ENCODE assay signal across 6 cellular contexts in the genomic region with DNA sequence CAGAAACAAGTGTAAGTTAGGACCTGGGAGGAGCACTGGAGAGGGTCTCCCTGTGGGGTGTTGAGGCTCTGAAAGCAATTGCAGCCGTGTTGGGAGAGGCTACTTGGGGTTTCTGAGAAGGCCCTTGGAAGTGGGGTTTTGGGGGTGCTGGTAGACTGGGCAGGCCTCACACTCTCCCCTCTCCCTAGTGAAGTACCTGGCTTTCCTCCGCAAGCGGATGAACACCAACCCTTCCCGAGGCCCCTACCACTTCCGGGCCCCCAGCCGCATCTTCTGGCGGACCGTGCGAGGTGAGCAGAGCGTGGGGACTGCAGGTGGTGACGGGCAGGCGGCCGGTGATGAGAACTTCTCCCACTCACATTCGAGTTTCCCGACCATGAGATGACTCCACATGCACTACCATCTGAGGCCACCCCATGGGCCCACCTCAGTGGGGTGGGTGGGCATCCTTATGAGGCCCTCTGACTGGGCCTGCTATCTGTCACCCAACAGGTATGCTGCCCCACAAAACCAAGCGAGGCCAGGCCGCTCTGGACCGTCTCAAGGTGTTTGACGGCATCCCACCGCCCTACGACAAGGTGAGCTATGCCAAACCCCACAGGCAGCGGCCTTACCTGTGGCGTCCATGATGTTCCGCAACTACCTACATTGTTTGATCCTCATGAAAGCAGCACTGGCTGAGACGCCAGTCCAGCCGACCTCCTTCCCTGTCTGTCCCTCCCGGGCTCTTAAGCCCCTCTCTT. TPM values are rescaled to one million over a fixed set of nuclear protein-coding genes. Genes with fewer than 3 reads are reported as not detected.
A peak's percentile ranks its signal among the peaks of the same experiment; 100 is the strongest.
DNase-seq lines count a peak whose midpoint lies in the region; ATAC-seq and TF ChIP-seq lines count a peak whose summit lies in the region.
"Had no signal": no experiment of that assay in that cellular context is flagged by ENCODE, and none has a peak within 500 bp of the region (broad histone marks: within the 10 kb centered on the region; RNA-seq: fewer than 3 reads in every experiment).

No MANE protein-coding gene starts in this region.

- H3K4me1 ChIP-seq in upper lobe of right lung (peaks cover 27% of the 10 kb centered on the region), heart right ventricle (peaks cover 15 to 41% (median 34%) of the 10 kb centered on the region in 9 donors)

- H3K27me3 ChIP-seq in upper lobe of right lung (no peaks in the 10 kb centered on the region), heart right ventricle (no peaks in the 10 kb centered on the region)

- TF ChIP-seq CTCF in upper lobe of right lung (IDR thresholded peaks at IDR 0.05) (no peak), heart right ventricle (IDR thresholded peaks at IDR 0.05) (no peak)

- H3K4me3 Mint-ChIP-seq in stimulated activated naive CD8-positive, alpha-beta T cell treated with anti-CD3 and anti-CD28 coated beads, Interleukin-15, Interleukin-2, amounts not matched to agents 100 ng/mL and 50 ng/mL, for 24 hours = peak overlapping the region; percentile 100

- H3K27ac ChIP-seq in upper lobe of right lung = peak overlapping the region; percentile 97
- peak overlapping the region in 5 of 10 donors; percentile 85 to 93 (median 90) for H3K27ac ChIP-seq in heart right ventricle

- WGBS in heart right ventricle, 2 donors = 84 to 86% methylated on average over 27 of the region's 27 CpGs

- H3K4me3 ChIP-seq in upper lobe of right lung (peak overlapping the region; percentile 100), heart right ventricle (peak overlapping the region in 1 of 10 donors; percentile 97)

- peaks cover 69% of the 10 kb centered on the region for H3K36me3 Mint-ChIP-seq in stimulated activated naive CD8-positive, alpha-beta T cell treated with anti-CD3 and anti-CD28 coated beads, Interleukin-15, Interleukin-2, amounts not matched to agents 100 ng/mL and 50 ng/mL, for 24 hours (ENCODE audit: low read depth)

- no peak for DNase-seq in stimulated activated naive CD8-positive, alpha-beta T cell treated with anti-CD3 and anti-CD28 coated beads, Interleukin-15, Interleukin-2, amounts not matched to agents 100 U/mL and 50 U/mL, for 24 hours
- DNase-seq in upper lobe of right lung (no peak), heart right ventricle (no peak)
- DNase-seq: DMS 273 treated with DMSO at 0.1 percent for 48 hours, NCI-H2171 had no signal

- peaks cover 66% of the 10 kb centered on the region for H3K4me1 Mint-ChIP-seq in stimulated activated naive CD8-positive, alpha-beta T cell treated with anti-CD3 and anti-CD28 coated beads, Interleukin-15, Interleukin-2, amounts not matched to agents 100 ng/mL and 50 ng/mL, for 24 hours (ENCODE audit: low read depth)

- H3K27me3 Mint-ChIP-seq in stimulated activated naive CD8-positive, alpha-beta T cell treated with anti-CD3 and anti-CD28 coated beads, Interleukin-15, Interleukin-2, amounts not matched to agents 100 ng/mL and 50 ng/mL, for 24 hours = peaks cover 6% of the 10 kb centered on the region

- H3K9me3 ChIP-seq in upper lobe of right lung = no peaks in the 10 kb centered on the region
- H3K9me3 ChIP-seq in heart right ventricle = no peaks in the 10 kb centered on the region

- peak overlapping the region; percentile 100 for H3K27ac Mint-ChIP-seq in stimulated activated naive CD8-positive, alpha-beta T cell treated with anti-CD3 and anti-CD28 coated beads, Interleukin-15, Interleukin-2, amounts not matched to agents 100 ng/mL and 50 ng/mL, for 24 hours

- no peak for ATAC-seq in stimulated activated naive CD8-positive, alpha-beta T cell treated with anti-CD3 and anti-CD28 coated beads, Interleukin-15, Interleukin-2, amounts not matched to agents 100 U/mL and 50 U/mL, for 24 hours
- ATAC-seq in upper lobe of right lung (no peak), heart right ventricle (no peak)

- intact Hi-C loops in upper lobe of right lung (cut with DNase I) (no loop called here), heart right ventricle (cut with DNase I) (no loop called here)

- H3K9me3 Mint-ChIP-seq in stimulated activated naive CD8-positive, alpha-beta T cell treated with anti-CD3 and anti-CD28 coated beads, Interleukin-15, Interleukin-2, amounts not matched to agents 100 ng/mL and 50 ng/mL, for 24 hours = no peaks in the 10 kb centered on the region

- H3K36me3 ChIP-seq in upper lobe of right lung (peaks cover 48% of the 10 kb centered on the region), heart right ventricle (peaks cover 12 to 59% (median 40%) of the 10 kb centered on the region in 9 donors)

RNA-seq across cellular contexts. Expression of gene RPL13A, which starts 3.0 kb away (rescaled TPM):
- total RNA-seq in upper lobe of right lung (1,829 TPM), heart right ventricle (1,000 to 10,000 TPM; 1,171 to 1,844 (median 1,328) TPM)
- polyA plus RNA-seq in heart right ventricle = 1,000 to 10,000 TPM; 1,376 to 2,740 TPM

RNA-seq across cellular contexts. Expression of gene RPS11, which starts 5.8 kb away (rescaled TPM):
- 1,616 TPM for total RNA-seq in upper lobe of right lung
- total RNA-seq in heart right ventricle = 1,000 to 10,000 TPM in 4 of 10 donors, 100 to 1,000 TPM in 6; 739 to 1,152 (median 854) TPM
- polyA plus RNA-seq in heart right ventricle = 1,000 to 10,000 TPM; 2,102 to 3,642 TPM

RNA-seq across cellular contexts. Expression of gene FLT3LG, which starts 16.4 kb away (rescaled TPM):
- total RNA-seq in upper lobe of right lung (12.1 TPM), heart right ventricle (10 to 100 TPM in 1 of 10 donors, 1 to 10 TPM in 9; 1.6 to 14.8 (median 3.1) TPM)
- polyA plus RNA-seq in heart right ventricle = 10 to 100 TPM in 1 of 2 donors, 1 to 10 TPM in 1; 4.2 to 14.0 TPM

RNA-seq across cellular contexts. Expression of gene FCGRT, which starts 22.0 kb away (rescaled TPM):
- total RNA-seq in upper lobe of right lung = 320 TPM
- total RNA-seq in heart right ventricle = 100 to 1,000 TPM in 2 of 10 donors, 10 to 100 TPM in 8; 49.0 to 175 (median 71.4) TPM
- polyA plus RNA-seq in heart right ventricle = 10 to 100 TPM; 63.2 to 83.6 TPM

RNA-seq across cellular contexts. Expression of gene RCN3, which starts 37.3 kb away (rescaled TPM):
- total RNA-seq in upper lobe of right lung (22.1 TPM), heart right ventricle (10 to 100 TPM in 2 of 10 donors, 1 to 10 TPM in 8; 4.7 to 23.4 (median 6.1) TPM)
- polyA plus RNA-seq in heart right ventricle = 10 to 100 TPM; 23.6 to 38.3 TPM
